ENCODE assay signal across 10 cellular contexts in the genomic region with DNA sequence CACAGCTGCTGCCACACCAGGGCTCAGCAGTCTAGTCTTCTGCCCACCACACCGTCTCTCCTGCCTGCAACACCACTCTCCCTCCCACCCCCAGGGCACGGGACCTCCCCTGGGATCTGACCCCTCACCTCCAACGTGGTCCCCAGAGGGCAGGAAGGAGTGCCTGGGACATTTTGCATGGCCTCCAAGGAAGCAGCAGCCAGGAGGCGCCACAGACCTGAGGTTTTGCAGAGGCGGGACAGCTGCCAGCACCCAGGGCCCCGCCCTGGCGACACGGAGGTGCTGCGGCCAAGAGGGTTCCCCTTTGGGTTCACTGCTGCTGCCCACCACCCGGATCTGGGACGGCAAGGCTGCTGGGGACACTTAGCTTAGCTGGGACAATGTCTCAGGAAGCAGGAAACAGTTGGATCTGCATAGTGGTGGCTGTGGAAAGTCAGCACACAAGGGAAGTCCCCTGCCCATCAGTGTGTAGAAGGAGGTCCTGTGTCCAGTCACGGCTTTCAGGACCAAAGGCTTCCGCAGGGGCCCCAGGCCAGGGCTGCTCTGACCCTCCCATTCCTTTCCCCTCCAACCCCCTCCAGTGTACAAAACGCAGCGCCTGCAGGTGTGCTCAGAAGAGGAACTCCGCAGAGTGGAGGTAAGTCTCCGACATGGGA. TPM values are rescaled to one million over a fixed set of nuclear protein-coding genes. Genes with fewer than 3 reads are reported as not detected.
A peak's percentile ranks its signal among the peaks of the same experiment; 100 is the strongest.
DNase-seq lines count a peak whose midpoint lies in the region; ATAC-seq and TF ChIP-seq lines count a peak whose summit lies in the region.
"Had no signal": no experiment of that assay in that cellular context is flagged by ENCODE, and none has a peak within 500 bp of the region (broad histone marks: within the 10 kb centered on the region; RNA-seq: fewer than 3 reads in every experiment).

No MANE protein-coding gene starts in this region.

- H3K4me1 ChIP-seq in DND-41 (ENCODE audit: insufficient read depth, low read length) (no peaks in the 10 kb centered on the region), mammary epithelial cell (ENCODE audit: insufficient read depth, low read length) (no peaks in the 10 kb centered on the region)

- H3K27me3 ChIP-seq in DND-41 (ENCODE audit: insufficient read depth, low read length, poor library complexity) (no peaks in the 10 kb centered on the region), MG63 (0 out of 2 replicates have a peak, but pooled peaks cover 4% of the 10 kb centered on the region), mammary epithelial cell (ENCODE audit: insufficient read depth, low read length) (peaks cover 23% of the 10 kb centered on the region)

- H3K27ac ChIP-seq in DND-41 (ENCODE audit: low read length) (no peak overlapping the region), mammary epithelial cell (ENCODE audit: insufficient read depth, low read depth, low read length) (no peak overlapping the region)

- peaks cover 2% of the 10 kb centered on the region for H3K4me1 Mint-ChIP-seq in progenitor cell of endocrine pancreas (ENCODE audit: low read depth)

- no peak overlapping the region for H2AFZ ChIP-seq in DND-41 (ENCODE audit: low read depth, low read length)
- no peak overlapping the region for H2AFZ ChIP-seq in mammary epithelial cell (ENCODE audit: low read depth, low read length)

- CTCF ChIA-PET in mammary epithelial cell (lab: Charles Lee; ENCODE audit: low non-redundant PET), result no interaction called here

- no peaks in the 10 kb centered on the region for H3K79me2 ChIP-seq in DND-41 (ENCODE audit: insufficient read depth, low read length)
- H3K79me2 ChIP-seq in mammary epithelial cell (ENCODE audit: insufficient read depth, low read length), result no peaks in the 10 kb centered on the region

- DNase-seq in DND-41 (peak; percentile 25), MG63 (peak; percentile 21), mammary epithelial cell (no peak), progenitor cell of endocrine pancreas (ENCODE audit: low spot score, unreplicated experiment) (no peak), NCI-H1092 (lab: John Stamatoyannopoulos, UW) (no peak), foreskin melanocyte (no peak)
- DNase-seq: central memory CD4-positive, alpha-beta T cell had no signal

- TF ChIP-seq CTCF in DND-41 (IDR thresholded peaks at IDR 0.05; ENCODE audit: borderline replicate concordance, extremely low read depth, low read length, poor library complexity, severe bottlenecking) (peak; percentile 51), mammary epithelial cell (conservative IDR thresholded peaks at IDR 0.05 in 1 of 2, IDR thresholded peaks at IDR 0.05 in 1 of 2; ENCODE audit: extremely low read depth in 1 of 2, insufficient read depth in 1 of 2, low read depth in 1 of 2, low read length in 2 of 2) (peak; percentile 16 to 56), progenitor cell of endocrine pancreas (IDR thresholded peaks at IDR 0.05; ENCODE audit: unreplicated experiment) (peak; percentile 18)

- H3K36me3 Mint-ChIP-seq in progenitor cell of endocrine pancreas (ENCODE audit: insufficient read depth), result no peaks in the 10 kb centered on the region

- WGBS in mammary epithelial cell (ENCODE audit: low coverage, missing lambda C conversion rate), result 45% methylated on average over 12 of the region's 17 CpGs

- no peak overlapping the region for H3K27ac Mint-ChIP-seq in progenitor cell of endocrine pancreas
- H3K27ac Mint-ChIP-seq: T-helper 1 cell treated with Interleukin-12 subunit alpha and Interleukin-12 subunit beta and Interleukin-4 antibody, amounts not matched to agents 30 μg/mL and 1 μg/mL, for 36 hours had no signal

- no peaks in the 10 kb centered on the region for H4K20me1 ChIP-seq in DND-41 (ENCODE audit: insufficient read depth, low read length)
- H4K20me1 ChIP-seq in mammary epithelial cell (ENCODE audit: insufficient read depth, low read length), result no peaks in the 10 kb centered on the region

- H3K4me2 ChIP-seq in DND-41 (ENCODE audit: insufficient read depth, low read length) (no peak overlapping the region), mammary epithelial cell (ENCODE audit: insufficient read depth, low read depth, low read length) (no peak overlapping the region)

- H3K27me3 Mint-ChIP-seq in progenitor cell of endocrine pancreas, result peaks cover 13% of the 10 kb centered on the region

- no peaks in the 10 kb centered on the region for H3K36me3 ChIP-seq in DND-41 (ENCODE audit: insufficient read depth, low read length)
- no peaks in the 10 kb centered on the region for H3K36me3 ChIP-seq in MG63
- no peaks in the 10 kb centered on the region for H3K36me3 ChIP-seq in mammary epithelial cell (ENCODE audit: insufficient read depth, low read length)

- H3K9me3 ChIP-seq in DND-41 (ENCODE audit: insufficient read depth, low read length, severe bottlenecking) (no peaks in the 10 kb centered on the region), MG63 (no peaks in the 10 kb centered on the region), mammary epithelial cell (replicated peaks; ENCODE audit: insufficient read depth, low read length) (no peaks in the 10 kb centered on the region)

- no peak overlapping the region for H3K4me3 Mint-ChIP-seq in progenitor cell of endocrine pancreas (ENCODE audit: low read depth)
- H3K4me3 Mint-ChIP-seq: T-helper 1 cell treated with Interleukin-12 subunit alpha and Interleukin-12 subunit beta and Interleukin-4 antibody, amounts not matched to agents 30 μg/mL and 1 μg/mL, for 36 hours had no signal

- no peak overlapping the region for H3K9ac ChIP-seq in DND-41 (ENCODE audit: low read depth, low read length)
- H3K9ac ChIP-seq in mammary epithelial cell (ENCODE audit: insufficient read depth, low read length), result no peak overlapping the region

- intact Hi-C loops in mammary epithelial cell (cut with micrococcal nuclease), result no loop called here

- H3K4me3 ChIP-seq in DND-41 (ENCODE audit: low read depth in 1 of 2, low read length in 2 of 2) (no peak overlapping the region), MG63 (no peak overlapping the region), mammary epithelial cell (replicated peaks in 1 of 3; ENCODE audit: insufficient read depth in 1 of 3, low read depth in 2 of 3, low read length in 3 of 3) (no peak overlapping the region)

- in situ Hi-C loops in mammary epithelial cell (cut with MboI; ENCODE audit: low sequenced_read_pairs in 2 of 2), result no loop called here

- no peaks in the 10 kb centered on the region for H3K9me3 Mint-ChIP-seq in progenitor cell of endocrine pancreas (ENCODE audit: low read depth)
- H3K9me3 Mint-ChIP-seq: T-helper 1 cell treated with Interleukin-12 subunit alpha and Interleukin-12 subunit beta and Interleukin-4 antibody, amounts not matched to agents 30 μg/mL and 1 μg/mL, for 36 hours had no signal

- no TSS peak for BruUV-seq in mammary epithelial cell (replicated peaks; lab: Mats Ljungman, UMichigan)

- peak; percentile 45; the same call in 1 of the 3 replicates for ATAC-seq in DND-41 (ENCODE audit: insufficient read depth, low read depth)
- ATAC-seq in GM21367 (IDR thresholded peaks at IDR 0.05; ENCODE audit: unreplicated experiment), result no peak
- ATAC-seq in HG02798 (IDR thresholded peaks at IDR 0.05; ENCODE audit: poor library complexity, unreplicated experiment), result no peak

- dilution Hi-C loops in mammary epithelial cell (cut with HindIII; ENCODE audit: low sequenced_read_pairs), result no loop called here

RNA-seq across cellular contexts. Expression of gene PROP1, which starts 13.8 kb away (rescaled TPM):
- not detected in 2 replicates for total RNA-seq in MG63 (2014; rRNA removed; shearing (Covaris generic); ENCODE audit: low replicate concordance)
- total RNA-seq in mammary epithelial cell (not detected), progenitor cell of endocrine pancreas (not detected in 2 replicates)
- polyA plus RNA-seq in mammary epithelial cell, result not detected
- polyA minus RNA-seq in mammary epithelial cell, result not detected

Comparison
In these comparisons a context has a peak if more than half of its experiments do, and no peak if none do; other contexts are left out.
1. DNase-seq: peak in DND-41 (single experiment) and MG63 (single experiment); none in mammary epithelial cell (single experiment), progenitor cell of endocrine pancreas (single experiment), NCI-H1092 (single experiment) and foreskin melanocyte (single experiment).
2. Peak in every context shown above with its lines, with median percentiles within 50 percentile points of each other: CTCF ChIP-seq.